ENCODE assay signal across 8 cellular contexts in genomic region chr20:63973636-63974401, GRCh38. TPM values are rescaled to one million over a fixed set of nuclear protein-coding genes. Genes with fewer than 3 reads are reported as not detected.
A peak's percentile ranks its signal among the peaks of the same experiment; 100 is the strongest.
DNase-seq lines count a peak whose midpoint lies in the region; ATAC-seq and TF ChIP-seq lines count a peak whose summit lies in the region.

No MANE protein-coding gene starts in this region.

- H3K27ac Mint-ChIP-seq in neural crest cell (ENCODE audit: unreplicated experiment), result no peak overlapping the region

- H3K4me1 Mint-ChIP-seq in neural crest cell, result peaks cover 20% of the 10 kb centered on the region

- peak overlapping the region; percentile 53 to 64 for H3K4me3 ChIP-seq in foreskin fibroblast (ENCODE audit: low read depth in 1 of 2, low read length in 2 of 2)
- peak overlapping the region; percentile 30 for H3K4me3 ChIP-seq in suprapubic skin

- no peaks in the 10 kb centered on the region for H3K9me3 Mint-ChIP-seq in neural crest cell

- ATAC-seq in HG02852 (IDR thresholded peaks at IDR 0.05; ENCODE audit: unreplicated experiment), result no peak

- H3K36me3 ChIP-seq in suprapubic skin, result no peaks in the 10 kb centered on the region

- no peaks in the 10 kb centered on the region for H3K27me3 ChIP-seq in suprapubic skin

- no peaks in the 10 kb centered on the region for H3K36me3 Mint-ChIP-seq in neural crest cell (ENCODE audit: low read depth)

- H3K27ac ChIP-seq in suprapubic skin, result no peak overlapping the region

- no peak for TF ChIP-seq POLR2A in suprapubic skin (IDR thresholded peaks at IDR 0.05)

- TF ChIP-seq EP300 in suprapubic skin (IDR thresholded peaks at IDR 0.05), result no peak

- no peaks in the 10 kb centered on the region for H3K9me3 ChIP-seq in suprapubic skin

- DNase-seq in GM03348 (ENCODE audit: low spot score), result peak; percentile 96
- peak; percentile 76 for DNase-seq in LHCN-M2 (ENCODE audit: low read depth)
- DNase-seq in SHP77 (lab: John Stamatoyannopoulos, UW), result peak; percentile 74 to 89
- peak; percentile 49 to 83 (median 72) for DNase-seq in activated naive CD4-positive, alpha-beta T cell (lab: John Stamatoyannopoulos, UW)
- peak; percentile 82 to 96 for DNase-seq in foreskin fibroblast
- peak; percentile 92 for DNase-seq in neural crest cell (ENCODE audit: low read depth, low spot score)
- peak; percentile 91 to 93 for DNase-seq in suprapubic skin (ENCODE audit: low spot score in 2 of 2)

- H3K4me3 Mint-ChIP-seq in neural crest cell, result peak overlapping the region; percentile 75

- TF ChIP-seq CTCF in foreskin fibroblast (IDR thresholded peaks at IDR 0.05; ENCODE audit: low read depth, low read length), result peak; percentile 99
- peak; percentile 99 for TF ChIP-seq CTCF in neural crest cell (conservative IDR thresholded peaks at IDR 0.05)
- peak; percentile 97 to 98 for TF ChIP-seq CTCF in suprapubic skin (IDR thresholded peaks at IDR 0.05)

- peaks cover 34% of the 10 kb centered on the region for H3K4me1 ChIP-seq in suprapubic skin

- peaks cover 3% of the 10 kb centered on the region for H3K27me3 Mint-ChIP-seq in neural crest cell (ENCODE audit: low read depth)

- WGBS in suprapubic skin, result 13% methylated on average over 30 of the region's 37 CpGs

RNA-seq across cellular contexts. Expression of gene ZNF512B, which starts 4.1 kb away (rescaled TPM):
- total RNA-seq in LHCN-M2 (2014; rRNA removed) (10.7 and 13.2 TPM in 2 replicates), neural crest cell (33.0 and 34.0 TPM in 2 replicates), suprapubic skin (10 to 100 TPM; 17.7 to 32.4 (median 24.3) TPM)
- 13.0 TPM for polyA plus RNA-seq in LHCN-M2 (2012)

RNA-seq across cellular contexts. Expression of gene SAMD10, which starts 5.6 kb away (rescaled TPM):
- total RNA-seq in LHCN-M2 (2014; rRNA removed), result 1.2 and 3.1 TPM in 2 replicates
- 2.7 TPM for polyA plus RNA-seq in LHCN-M2 (2012)
- 6.4 and 8.0 TPM in 2 replicates for total RNA-seq in neural crest cell
- total RNA-seq in suprapubic skin, result 10 to 100 TPM in 2 of 4 donors, 1 to 10 TPM in 2; 7.2 to 15.8 (median 9.6) TPM

RNA-seq across cellular contexts. Expression of gene PRPF6, which starts 7.1 kb away (rescaled TPM):
- 50.1 and 60.4 TPM in 2 replicates for total RNA-seq in LHCN-M2 (2014; rRNA removed)
- polyA plus RNA-seq in LHCN-M2 (2012), result 64.7 TPM
- total RNA-seq in neural crest cell, result 77.4 and 81.5 TPM in 2 replicates
- 10 to 100 TPM; 70.7 to 93.0 (median 83.9) TPM for total RNA-seq in suprapubic skin

RNA-seq across cellular contexts. Expression of gene UCKL1, which starts 17.6 kb away (rescaled TPM):
- total RNA-seq in LHCN-M2 (2014; rRNA removed) (17.4 and 22.8 TPM in 2 replicates), neural crest cell (39.3 and 39.9 TPM in 2 replicates), suprapubic skin (10 to 100 TPM; 32.3 to 80.1 (median 52.5) TPM)
- 24.9 TPM for polyA plus RNA-seq in LHCN-M2 (2012)
